9 cellular contexts compared by ENCODE assay signal in genomic region chr14:21039585-21040369, GRCh38. TPM values are rescaled to one million over a fixed set of nuclear protein-coding genes. Genes with fewer than 3 reads are reported as not detected.
DNase-seq lines count a peak whose midpoint lies in the region; ATAC-seq, FAIRE-seq and TF ChIP-seq lines count a peak whose summit lies in the region.
"Had no signal": no experiment of that assay in that cellular context is flagged by ENCODE, and none has a peak within 500 bp of the region (broad histone marks: within the 10 kb centered on the region; RNA-seq: fewer than 3 reads in every experiment).

No MANE protein-coding gene starts in this region.

- no peaks in the 10 kb centered on the region for H3K9me3 Mint-ChIP-seq in activated CD4-positive, alpha-beta T cell treated with anti-CD3 and anti-CD28 coated beads, Interleukin-2, amount 10 ng/mL, durations not matched to agents 7 days and 5 days

- H3K27me3 Mint-ChIP-seq in activated CD4-positive, alpha-beta T cell treated with anti-CD3 and anti-CD28 coated beads, Interleukin-2, amount 10 ng/mL, durations not matched to agents 7 days and 5 days, result peaks cover 12% of the 10 kb centered on the region

- no peaks in the 10 kb centered on the region for H3K36me3 Mint-ChIP-seq in activated CD4-positive, alpha-beta T cell treated with anti-CD3 and anti-CD28 coated beads, Interleukin-2, amount 10 ng/mL, durations not matched to agents 7 days and 5 days (ENCODE audit: low read depth)

- in situ Hi-C loops in ACHN (cut with HindIII; ENCODE audit: low pct_ligation_motif_present, low pct_unique_long_range_greater_than_20kb, low sequenced_read_pairs), result no loop called here

- no peak overlapping the region for H3K4me3 Mint-ChIP-seq in activated CD4-positive, alpha-beta T cell treated with anti-CD3 and anti-CD28 coated beads, Interleukin-2, amount 10 ng/mL, durations not matched to agents 7 days and 5 days

- DNase-seq in ACHN (peak; percentile 60), GM06990 (ENCODE audit: extremely low read depth, insufficient read length) (no peak), NCI-H1694 treated with DMSO at 0.1 percent for 48 hours (lab: John Stamatoyannopoulos, UW) (peak; percentile 79), frontal cortex (ENCODE audit: low spot score in 2 of 2) (peak; percentile 49 to 56), nucleus accumbens (lab: John Stamatoyannopoulos, UW) (peak in 47 of 56 donors; percentile 7 to 80 (median 46))
- peak; percentile 32 for DNase-seq in activated CD4-positive, alpha-beta T cell treated with anti-CD3 and anti-CD28 coated beads, Interleukin-2, amount 10 ng/mL, durations not matched to agents 7 days and 5 days

- H3K27me3 ChIP-seq in GM06990 (replicated peaks; ENCODE audit: control insufficient read depth, insufficient read depth, low read length), result no peaks in the 10 kb centered on the region; the same call in 1 of the 2 replicates

- peaks cover 5% of the 10 kb centered on the region for H3K4me1 Mint-ChIP-seq in activated CD4-positive, alpha-beta T cell treated with anti-CD3 and anti-CD28 coated beads, Interleukin-2, amount 10 ng/mL, durations not matched to agents 7 days and 5 days

- peak; percentile 59 for TF ChIP-seq CTCF in GM06990 (IDR thresholded peaks at IDR 0.05; ENCODE audit: insufficient read depth, low read length, poor library complexity, severe bottlenecking)

- no peaks in the 10 kb centered on the region for H3K36me3 ChIP-seq in GM06990 (ENCODE audit: control insufficient read depth, insufficient read depth, low read length)

- CTCF ChIA-PET in activated CD4-positive, alpha-beta T cell treated with anti-CD3 and anti-CD28 coated beads, Interleukin-2, amount 10 ng/mL, durations not matched to agents 7 days and 5 days (lab: Charles Lee), result interaction anchor here (0.7 to 3.2 kb wide), 5 partner anchors 10 to 41 kb away, joined by 3 to 30 read pairs (median 3); partner anchors contain the start of genes SLC39A2 and TPPP2

- ATAC-seq in GM21529 (IDR thresholded peaks at IDR 0.05; ENCODE audit: unreplicated experiment) (no peak), HG03457 (IDR thresholded peaks at IDR 0.05; ENCODE audit: unreplicated experiment) (no peak)

- no peak for FAIRE-seq in frontal cortex (lab: Jason Lieb, UNC)

- POLR2A ChIA-PET in activated CD4-positive, alpha-beta T cell treated with anti-CD3 and anti-CD28 coated beads, Interleukin-2, amount 10 ng/mL, durations not matched to agents 7 days and 5 days (lab: Charles Lee), result no interaction called here

- H3K4me3 ChIP-seq in GM06990 (replicated peaks; ENCODE audit: low read depth, low read length), result no peak overlapping the region

- no peak overlapping the region for H3K27ac Mint-ChIP-seq in activated CD4-positive, alpha-beta T cell treated with anti-CD3 and anti-CD28 coated beads, Interleukin-2, amount 10 ng/mL, durations not matched to agents 7 days and 5 days

RNA-seq across cellular contexts. Expression of gene RNASE7, which starts 2.4 kb away (rescaled TPM):
- total RNA-seq in activated CD4-positive, alpha-beta T cell treated with anti-CD3 and anti-CD28 coated beads, Interleukin-2, amount 10 ng/mL, durations not matched to agents 7 days and 5 days, result not detected
- total RNA-seq in frontal cortex, result not detected
- total RNA-seq: mononuclear cell had no signal

RNA-seq across cellular contexts. Expression of gene RNASE13, which starts 5.2 kb away (rescaled TPM):
- not detected for total RNA-seq in activated CD4-positive, alpha-beta T cell treated with anti-CD3 and anti-CD28 coated beads, Interleukin-2, amount 10 ng/mL, durations not matched to agents 7 days and 5 days
- not detected for total RNA-seq in frontal cortex
- total RNA-seq: mononuclear cell had no signal

RNA-seq across cellular contexts. Expression of gene TPPP2, which starts 9.8 kb away (rescaled TPM):
- total RNA-seq in activated CD4-positive, alpha-beta T cell treated with anti-CD3 and anti-CD28 coated beads, Interleukin-2, amount 10 ng/mL, durations not matched to agents 7 days and 5 days, result not detected
- not detected for total RNA-seq in frontal cortex
- total RNA-seq: mononuclear cell had no signal

RNA-seq across cellular contexts. Expression of gene NDRG2, which starts 14.9 kb away (rescaled TPM):
- total RNA-seq in activated CD4-positive, alpha-beta T cell treated with anti-CD3 and anti-CD28 coated beads, Interleukin-2, amount 10 ng/mL, durations not matched to agents 7 days and 5 days, result 10 to 100 TPM; 10.4 to 11.0 TPM
- total RNA-seq in frontal cortex, result 92.9 TPM

RNA-seq across cellular contexts. Expression of gene RNASE8, which starts 17.8 kb away (rescaled TPM):
- total RNA-seq in activated CD4-positive, alpha-beta T cell treated with anti-CD3 and anti-CD28 coated beads, Interleukin-2, amount 10 ng/mL, durations not matched to agents 7 days and 5 days, result not detected
- not detected for total RNA-seq in frontal cortex
- total RNA-seq: mononuclear cell had no signal
